25 cellular contexts compared by ENCODE assay signal in the genomic region with DNA sequence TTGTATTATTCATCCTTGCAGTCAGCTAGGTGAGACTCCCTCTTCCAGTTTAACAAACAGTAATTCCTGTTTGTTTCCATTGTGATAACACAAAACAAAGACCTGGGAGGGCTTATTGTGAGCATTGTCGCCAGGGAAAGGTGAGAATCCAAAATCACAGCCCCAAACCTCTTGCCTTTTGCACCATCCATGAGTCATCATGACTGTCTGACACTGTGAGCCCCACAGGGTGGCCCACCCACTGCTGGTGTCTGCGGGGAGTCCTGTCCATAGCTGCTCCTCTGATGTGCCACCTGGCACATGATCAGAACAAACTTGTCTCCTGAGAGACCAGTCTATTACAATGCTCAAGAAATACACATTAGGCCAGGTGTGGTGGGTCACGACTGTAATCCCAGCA. TPM values are rescaled to one million over a fixed set of nuclear protein-coding genes. Genes with fewer than 3 reads are reported as not detected.
"Had no signal": no experiment of that assay in that cellular context is flagged by ENCODE, and none has a peak within 500 bp of the region (broad histone marks: within the 10 kb centered on the region; RNA-seq: fewer than 3 reads in every experiment).

No MANE protein-coding gene starts in this region.

- DNase-seq: activated CD4-positive, alpha-beta memory T cell treated with anti-CD3 and anti-CD28 coated beads, Interleukin-2, amount 10 ng/mL, durations not matched to agents 7 days and 5 days; activated CD4-positive, alpha-beta T cell treated with anti-CD3 and anti-CD28 coated beads, Interleukin-2, amount 10 ng/mL, durations not matched to agents 7 days and 5 days; activated CD4-positive, CD25-positive, alpha-beta regulatory T cell treated with anti-CD3 and anti-CD28 coated beads, Interleukin-2, amount 50 U/mL, for 72 hours; activated CD8-positive, alpha-beta memory T cell treated with anti-CD3 and anti-CD28 coated beads, Interleukin-2, amount 50 U/mL, for 48 hours; activated gamma-delta T cell; activated naive CD4-positive, alpha-beta T cell treated with anti-CD3 and anti-CD28 coated beads, Interleukin-2, amount 50 U/mL, for 16 hours; activated T-cell treated with anti-CD3 and anti-CD28 coated beads, Interleukin-2, amount 50 U/mL, for 24 hours; amniotic stem cell; caudate nucleus; left lung; nucleus accumbens; pancreas; retina; stimulated activated CD4-positive, alpha-beta T cell treated with anti-CD3 and anti-CD28 coated beads, Interleukin-12 subunit alpha, Interleukin-12 subunit beta, amount 100 ng/mL, for 4 hours; stimulated activated CD4-positive, alpha-beta T cell treated with anti-CD3 and anti-CD28 coated beads, Interleukin-4, amount 100 ng/mL, for 1 hour; T1000; uterus had no signal

- H3K9me3 ChIP-seq: left lung, pancreas, prostate gland, thoracic aorta, uterus had no signal

- H3K4me1 ChIP-seq: pancreas, prostate gland, uterus had no signal

- ATAC-seq: left lung, pancreas, sciatic nerve had no signal

- H3K27ac ChIP-seq: epithelial cell of prostate, left lung, pancreas, prostate gland, skin epidermis, thoracic aorta, uterus had no signal

- H3K36me3 Mint-ChIP-seq: type B pancreatic cell had no signal

- H3K36me3 ChIP-seq: left lung, pancreas, prostate gland, thoracic aorta, uterus had no signal

- H3K27ac Mint-ChIP-seq: activated CD4-positive, alpha-beta memory T cell treated with anti-CD3 and anti-CD28 coated beads, Interleukin-2, amount 10 ng/mL, durations not matched to agents 7 days and 5 days; activated CD4-positive, alpha-beta T cell treated with anti-CD3 and anti-CD28 coated beads, Interleukin-2, amount 10 ng/mL, durations not matched to agents 7 days and 5 days; activated T-cell treated with anti-CD3 and anti-CD28 coated beads, Interleukin-2, amount 50 U/mL, for 24 hours; stimulated activated naive CD8-positive, alpha-beta T cell treated with anti-CD3 and anti-CD28 coated beads, Interleukin-15, Interleukin-2, amounts not matched to agents 100 ng/mL and 50 ng/mL, for 24 hours; type B pancreatic cell had no signal

- H3K4me3 ChIP-seq: left lung, lung, pancreas, prostate gland, skin epidermis, thoracic aorta, uterus had no signal

- H3K9me3 Mint-ChIP-seq: activated CD4-positive, alpha-beta memory T cell treated with anti-CD3 and anti-CD28 coated beads, Interleukin-2, amount 10 ng/mL, durations not matched to agents 7 days and 5 days; activated CD4-positive, alpha-beta T cell treated with anti-CD3 and anti-CD28 coated beads, Interleukin-2, amount 10 ng/mL, durations not matched to agents 7 days and 5 days; activated T-cell treated with anti-CD3 and anti-CD28 coated beads, Interleukin-2, amount 50 U/mL, for 24 hours; stimulated activated naive CD8-positive, alpha-beta T cell treated with anti-CD3 and anti-CD28 coated beads, Interleukin-15, Interleukin-2, amounts not matched to agents 100 ng/mL and 50 ng/mL, for 24 hours; type B pancreatic cell had no signal

- H3K27me3 ChIP-seq: left lung, pancreas, uterus had no signal

- H3K4me1 Mint-ChIP-seq: activated CD4-positive, alpha-beta memory T cell treated with anti-CD3 and anti-CD28 coated beads, Interleukin-2, amount 10 ng/mL, durations not matched to agents 7 days and 5 days had no signal

- H3K4me3 Mint-ChIP-seq: activated CD4-positive, alpha-beta memory T cell treated with anti-CD3 and anti-CD28 coated beads, Interleukin-2, amount 10 ng/mL, durations not matched to agents 7 days and 5 days; activated CD4-positive, alpha-beta T cell treated with anti-CD3 and anti-CD28 coated beads, Interleukin-2, amount 10 ng/mL, durations not matched to agents 7 days and 5 days; activated T-cell treated with anti-CD3 and anti-CD28 coated beads, Interleukin-2, amount 50 U/mL, for 24 hours; stimulated activated naive CD8-positive, alpha-beta T cell treated with anti-CD3 and anti-CD28 coated beads, Interleukin-15, Interleukin-2, amounts not matched to agents 100 ng/mL and 50 ng/mL, for 24 hours; type B pancreatic cell had no signal

RNA-seq across cellular contexts. Expression of a gene that starts 33.7 kb away (rescaled TPM):
- total RNA-seq: activated CD4-positive, alpha-beta memory T cell treated with anti-CD3 and anti-CD28 coated beads, Interleukin-2, amount 10 ng/mL, durations not matched to agents 7 days and 5 days had no signal
